In genomic region chr19:28136796-28137195, GRCh38 we compare ENCODE assay signal across 7 cellular contexts.
"Had no signal": no experiment of that assay in that cellular context is flagged by ENCODE, and none has a peak within 500 bp of the region (broad histone marks: within the 10 kb centered on the region; RNA-seq: fewer than 3 reads in every experiment).

No MANE protein-coding gene starts in this region.

- H3K4me3 Mint-ChIP-seq: HFFc6, IgD-negative memory B cell had no signal

- H3K27me3 Mint-ChIP-seq: IgD-negative memory B cell had no signal

- DNase-seq: GM23248, GOT3, H7, HFFc6 had no signal

- H3K27ac Mint-ChIP-seq: HFFc6, IgD-negative memory B cell had no signal

- H3K4me1 Mint-ChIP-seq: IgD-negative memory B cell had no signal

- FAIRE-seq: HepG2 had no signal

- ATAC-seq: HCT116, HepG2 had no signal
